8 cellular contexts compared by ENCODE assay signal in genomic region chr1:42456754-42457089, GRCh38. TPM values are rescaled to one million over a fixed set of nuclear protein-coding genes. Genes with fewer than 3 reads are reported as not detected.
DNase-seq lines count a peak whose midpoint lies in the region; FAIRE-seq and TF ChIP-seq lines count a peak whose summit lies in the region.

No MANE protein-coding gene starts in this region.

- H3K9me1 ChIP-seq in keratinocyte (ENCODE audit: control insufficient read depth, extremely low read depth, insufficient read depth, low read length), result no peaks in the 10 kb centered on the region

- H3K9me3 ChIP-seq in mammary epithelial cell (replicated peaks; ENCODE audit: insufficient read depth, low read length) (no peaks in the 10 kb centered on the region), keratinocyte (ENCODE audit: control insufficient read depth, low read depth, low read length) (no peaks in the 10 kb centered on the region)

- peaks cover 2% of the 10 kb centered on the region for H3K27me3 Mint-ChIP-seq in T-helper 2 cell treated with Interferon-gamma antibody and Interleukin-4, amounts not matched to agents 5 μg/mL and 100 μg/mL, for 36 hours (ENCODE audit: low read depth)

- dilution Hi-C loops in mammary epithelial cell (cut with HindIII; ENCODE audit: low sequenced_read_pairs) (no loop called here), keratinocyte (cut with MboI; ENCODE audit: extremely low pct_ligation_motif_present, low sequenced_read_pairs) (no loop called here)

- intact Hi-C loops in mammary epithelial cell (cut with micrococcal nuclease), result loop anchor here (1.0 kb wide), 1 partner anchor 283 kb away; no protein-coding TSS in a partner anchor

- peak overlapping the region; percentile 95 for H3K4me2 ChIP-seq in mammary epithelial cell (ENCODE audit: insufficient read depth, low read depth, low read length)
- H3K4me2 ChIP-seq in keratinocyte (ENCODE audit: control insufficient read depth, extremely low read depth, insufficient read depth, low read depth, low read length), result peak overlapping the region; percentile 81

- H3K4me3 ChIP-seq in LNCaP clone FGC (ENCODE audit: low read depth, low read length) (peak overlapping the region; percentile 85), mammary epithelial cell (replicated peaks in 1 of 3; ENCODE audit: insufficient read depth in 1 of 3, low read depth in 2 of 3, low read length in 3 of 3) (peak overlapping the region; percentile 63 to 72 (median 72)), keratinocyte (ENCODE audit: control insufficient read depth in 2 of 3, extremely low read depth in 1 of 3, insufficient read depth in 2 of 3, low read depth in 1 of 3, low read length in 3 of 3) (peak overlapping the region; percentile 68 to 89 (median 73))

- FAIRE-seq in keratinocyte (lab: Jason Lieb, UNC), result no peak

- H3K9me3 Mint-ChIP-seq in T-helper 2 cell treated with Interferon-gamma antibody and Interleukin-4, amounts not matched to agents 5 μg/mL and 100 μg/mL, for 36 hours, result no peaks in the 10 kb centered on the region

- peak overlapping the region; percentile 100 for H2AFZ ChIP-seq in mammary epithelial cell (ENCODE audit: low read depth, low read length)
- H2AFZ ChIP-seq in keratinocyte (ENCODE audit: control insufficient read depth, low read length), result peak overlapping the region; percentile 99

- H4K20me1 ChIP-seq in mammary epithelial cell (ENCODE audit: insufficient read depth, low read length) (no peaks in the 10 kb centered on the region), keratinocyte (ENCODE audit: control insufficient read depth, extremely low read depth, insufficient read depth, low read length) (no peaks in the 10 kb centered on the region)

- 0% methylated on average over 23 of the region's 23 CpGs for WGBS in mammary epithelial cell (ENCODE audit: low coverage, missing lambda C conversion rate)

- TF ChIP-seq CTCF in GM10266 (IDR thresholded peaks at IDR 0.05; ENCODE audit: control insufficient read depth, insufficient read depth, low read depth, missing control alignments) (no peak), LNCaP clone FGC (IDR thresholded peaks at IDR 0.05; ENCODE audit: control insufficient read depth, extremely low read depth, insufficient read depth) (no peak), mammary epithelial cell (conservative IDR thresholded peaks at IDR 0.05 in 1 of 2, IDR thresholded peaks at IDR 0.05 in 1 of 2; ENCODE audit: extremely low read depth in 1 of 2, insufficient read depth in 1 of 2, low read depth in 1 of 2, low read length in 2 of 2) (no peak), keratinocyte (optimal IDR thresholded peaks at IDR 0.05 in 1 of 3, IDR thresholded peaks at IDR 0.05 in 1 of 3, conservative IDR thresholded peaks at IDR 0.05 in 1 of 3; ENCODE audit: extremely low read depth in 1 of 3, insufficient read depth in 2 of 3, low read length in 3 of 3) (no peak)

- peak overlapping the region; percentile 98 for H3K4me3 Mint-ChIP-seq in T-helper 2 cell treated with Interferon-gamma antibody and Interleukin-4, amounts not matched to agents 5 μg/mL and 100 μg/mL, for 36 hours

- peak; percentile 68 for DNase-seq in GM10266 (ENCODE audit: extremely low spot score)
- peak; percentile 36 for DNase-seq in H4 (ENCODE audit: low spot score)
- peak; percentile 26 for DNase-seq in LNCaP clone FGC (ENCODE audit: low read depth)
- DNase-seq in T-helper 2 cell treated with Interferon-gamma antibody and Interleukin-4, amounts not matched to agents 5 μg/mL and 100 μg/mL, for 36 hours (ENCODE audit: low spot score), result peak; percentile 61
- DNase-seq in mammary epithelial cell, result peak; percentile 59
- DNase-seq in keratinocyte (ENCODE audit: low read depth, low spot score), result no peak
- DNase-seq in stimulated activated CD4-positive, alpha-beta T cell treated with anti-CD3 and anti-CD28 coated beads, Interleukin-1b, Interleukin-23, amount 100 ng/mL, for 24 hours (ENCODE audit: low read depth in 4 of 4, low spot score in 1 of 4), result peak; percentile 16 to 37 (median 34)
- DNase-seq in NCI-H1048 (lab: John Stamatoyannopoulos, UW), result no peak

- H3K4me1 Mint-ChIP-seq in T-helper 2 cell treated with Interferon-gamma antibody and Interleukin-4, amounts not matched to agents 5 μg/mL and 100 μg/mL, for 36 hours (ENCODE audit: low read depth), result peaks cover 23% of the 10 kb centered on the region

- H3K79me2 ChIP-seq in mammary epithelial cell (ENCODE audit: insufficient read depth, low read length) (peaks cover 16% of the 10 kb centered on the region), keratinocyte (ENCODE audit: control insufficient read depth, insufficient read depth, low read length) (peaks cover 13% of the 10 kb centered on the region)

- H3K36me3 Mint-ChIP-seq in T-helper 2 cell treated with Interferon-gamma antibody and Interleukin-4, amounts not matched to agents 5 μg/mL and 100 μg/mL, for 36 hours (ENCODE audit: low read depth), result peaks cover 35% of the 10 kb centered on the region

- H3K27me3 ChIP-seq in mammary epithelial cell (ENCODE audit: insufficient read depth, low read length), result no peaks in the 10 kb centered on the region
- no peaks in the 10 kb centered on the region for H3K27me3 ChIP-seq in keratinocyte (ENCODE audit: control insufficient read depth, extremely low read depth, insufficient read depth, low read length)

- H3K27ac ChIP-seq in mammary epithelial cell (ENCODE audit: insufficient read depth, low read depth, low read length), result peak overlapping the region; percentile 67
- H3K27ac ChIP-seq in keratinocyte (ENCODE audit: control insufficient read depth, insufficient read depth, low read length), result peak overlapping the region; percentile 91

- H3K36me3 ChIP-seq in mammary epithelial cell (ENCODE audit: insufficient read depth, low read length) (peaks cover 10% of the 10 kb centered on the region), keratinocyte (ENCODE audit: control insufficient read depth in 2 of 2, extremely low read depth in 1 of 2, insufficient read depth in 2 of 2, low read length in 2 of 2) (peaks cover 1 to 3% of the 10 kb centered on the region in 2 experiments)

- no TSS peak for BruUV-seq in mammary epithelial cell (replicated peaks; lab: Mats Ljungman, UMichigan)

- H3K9ac ChIP-seq in mammary epithelial cell (ENCODE audit: insufficient read depth, low read length) (peak overlapping the region; percentile 78), keratinocyte (ENCODE audit: control insufficient read depth, extremely low read depth, insufficient read depth, low read length) (peak overlapping the region; percentile 92)

- H3K27ac Mint-ChIP-seq in T-helper 2 cell treated with Interferon-gamma antibody and Interleukin-4, amounts not matched to agents 5 μg/mL and 100 μg/mL, for 36 hours, result peak overlapping the region; percentile 98

- in situ Hi-C loops in mammary epithelial cell (cut with MboI; ENCODE audit: low sequenced_read_pairs in 2 of 2), result no loop called here

- CTCF ChIA-PET in mammary epithelial cell (lab: Charles Lee; ENCODE audit: low non-redundant PET), result no interaction called here

- peaks cover 8% of the 10 kb centered on the region for H3K4me1 ChIP-seq in mammary epithelial cell (ENCODE audit: insufficient read depth, low read length)
- H3K4me1 ChIP-seq in keratinocyte (ENCODE audit: control insufficient read depth, extremely low read depth, insufficient read depth, low read length), result peaks cover 12% of the 10 kb centered on the region

RNA-seq across cellular contexts. Expression of gene PPCS, which starts 0.4 kb away (rescaled TPM):
- total RNA-seq in H4 (2014; rRNA removed; shearing (Covaris generic)), result 82.5 and 84.8 TPM in 2 replicates
- total RNA-seq in mammary epithelial cell, result 10 to 100 TPM; 51.9 to 73.0 TPM
- polyA plus RNA-seq in mammary epithelial cell (57.9 TPM), keratinocyte (31.5 to 47.3 TPM (median 44.1 TPM) in 3 replicates)
- polyA minus RNA-seq in mammary epithelial cell (11.8 TPM), keratinocyte (6.9 to 10.9 TPM (median 10.7 TPM) in 3 replicates)
- 78.2 TPM for polyA plus RNA-seq in keratinocyte (2011; ENCODE audit: low read depth)
- 39.6 and 55.7 TPM in 2 replicates for polyA plus RNA-seq in keratinocyte (2011; cell fraction: cytosol; rRNA removed)
- 29.5 and 30.2 TPM in 2 replicates for polyA plus RNA-seq in keratinocyte (2011; cell fraction: nucleus; rRNA removed)
- polyA plus RNA-seq in keratinocyte (2012; ENCODE audit: low replicate concordance), result 44.8 and 49.9 TPM in 2 replicates
- 24.0 TPM for polyA minus RNA-seq in keratinocyte (2011; cell fraction: cytosol; rRNA and poly(A)+ RNA removed)
- 5.2 and 6.4 TPM in 2 replicates for polyA minus RNA-seq in keratinocyte (2011; cell fraction: nucleus; rRNA and poly(A)+ RNA removed)

RNA-seq across cellular contexts. Expression of gene ZMYND12, which starts 0.9 kb away (rescaled TPM):
- 0.25 TPM in 1 of 2 replicates, not detected in the other for total RNA-seq in H4 (2014; rRNA removed; shearing (Covaris generic))
- total RNA-seq in mammary epithelial cell, result 1 to 10 TPM in 1 of 2 donors, not detected in 1; 1.0 TPM
- polyA plus RNA-seq in mammary epithelial cell (0.22 TPM), keratinocyte (0.15 to 0.31 TPM (median 0.24 TPM) in 3 replicates)
- polyA minus RNA-seq in mammary epithelial cell (not detected), keratinocyte (0.33 to 0.74 TPM in 2 of 3 replicates, not detected in the other)
- 0.60 TPM for polyA plus RNA-seq in keratinocyte (2011; ENCODE audit: low read depth)
- polyA plus RNA-seq in keratinocyte (2011; cell fraction: cytosol; rRNA removed), result 0.19 and 0.40 TPM in 2 replicates
- 0.12 and 0.15 TPM in 2 replicates for polyA plus RNA-seq in keratinocyte (2011; cell fraction: nucleus; rRNA removed)
- polyA plus RNA-seq in keratinocyte (2012; ENCODE audit: low replicate concordance), result 0.80 TPM in 1 of 2 replicates, not detected in the other
- not detected for polyA minus RNA-seq in keratinocyte (2011; cell fraction: cytosol; rRNA and poly(A)+ RNA removed)
- not detected in 2 replicates for polyA minus RNA-seq in keratinocyte (2011; cell fraction: nucleus; rRNA and poly(A)+ RNA removed)

RNA-seq across cellular contexts. Expression of gene CCDC30, which starts 6.4 kb away (rescaled TPM):
- total RNA-seq in H4 (2014; rRNA removed; shearing (Covaris generic)), result 0.14 TPM in 1 of 2 replicates, not detected in the other
- 1 to 10 TPM in 1 of 2 donors, under 1 TPM in 1; 0.66 to 1.8 TPM for total RNA-seq in mammary epithelial cell
- polyA plus RNA-seq in mammary epithelial cell (0.08 TPM), keratinocyte (0.12 to 0.37 TPM (median 0.35 TPM) in 3 replicates)
- polyA minus RNA-seq in mammary epithelial cell (not detected), keratinocyte (0.33 to 1.1 TPM in 2 of 3 replicates, not detected in the other)
- 2.5 TPM for polyA plus RNA-seq in keratinocyte (2011; ENCODE audit: low read depth)
- polyA plus RNA-seq in keratinocyte (2011; cell fraction: cytosol; rRNA removed), result 0.13 and 0.75 TPM in 2 replicates
- polyA plus RNA-seq in keratinocyte (2011; cell fraction: nucleus; rRNA removed), result 1.1 and 1.2 TPM in 2 replicates
- polyA plus RNA-seq in keratinocyte (2012; ENCODE audit: low replicate concordance), result 0.42 and 2.0 TPM in 2 replicates
- not detected for polyA minus RNA-seq in keratinocyte (2011; cell fraction: cytosol; rRNA and poly(A)+ RNA removed)
- polyA minus RNA-seq in keratinocyte (2011; cell fraction: nucleus; rRNA and poly(A)+ RNA removed), result 0.42 and 2.6 TPM in 2 replicates

Comparison
In these comparisons a context has a peak if more than half of its experiments do, and no peak if none do; other contexts are left out.
1. DNase-seq: peak in GM10266 (single experiment), H4 (single experiment), LNCaP clone FGC (single experiment), T-helper 2 cell treated with Interferon-gamma antibody and Interleukin-4, amounts not matched to agents 5 μg/mL and 100 μg/mL, for 36 hours (single experiment), mammary epithelial cell (single experiment) and stimulated activated CD4-positive, alpha-beta T cell treated with anti-CD3 and anti-CD28 coated beads, Interleukin-1b, Interleukin-23, amount 100 ng/mL, for 24 hours (4 of 4); none in keratinocyte (single experiment) and NCI-H1048 (single experiment).
2. Peak in every context shown above with its lines, with median percentiles within 50 percentile points of each other: H3K4me3 ChIP-seq.